Comparison of ENCODE assay signal across 20 cellular contexts in the genomic region with DNA sequence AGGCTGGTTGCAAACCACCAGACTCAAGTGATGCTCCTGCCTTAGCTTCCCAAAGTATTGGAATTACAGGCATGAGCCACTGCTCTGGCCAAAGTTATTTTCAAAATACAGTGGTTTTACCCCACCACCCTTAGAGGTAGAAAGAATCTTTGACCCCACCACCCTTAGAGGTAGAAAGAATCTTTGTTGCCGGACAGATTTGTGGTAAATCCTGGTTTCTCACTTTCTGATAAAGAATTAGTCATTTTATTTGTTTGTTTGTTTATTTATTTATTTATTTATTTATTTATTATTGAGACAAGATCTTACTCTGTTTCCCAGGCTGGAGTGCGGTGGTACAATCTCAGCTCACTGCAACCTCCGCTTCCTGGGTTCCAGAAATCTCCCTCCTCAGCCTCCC.
"Had no signal": no experiment of that assay in that cellular context is flagged by ENCODE, and none has a peak within 500 bp of the region (broad histone marks: within the 10 kb centered on the region; RNA-seq: fewer than 3 reads in every experiment).

No MANE protein-coding gene starts in this region.

- H3K27ac ChIP-seq: SJCRH30 had no signal

- H3K9me3 ChIP-seq: SJCRH30 had no signal

- H3K4me3 ChIP-seq: SJCRH30 had no signal

- ATAC-seq: Right ventricle myocardium inferior had no signal

- DNase-seq: Kasumi-1, KG1, MM.1S, NCI-H1092 treated with DMSO at 0.1 percent for 48 hours, NCI-H1436, NCI-H187, NCI-H2029, NCI-H2081 treated with DMSO at 0.1 percent for 48 hours, NCI-H2171, NCI-H226, NCI-H446, NCI-H510A, NCI-H524 treated with DMSO at 0.1 percent for 48 hours, NCI-H69, NCI-H774, RPMI8226, SHP77 treated with DMSO at 0.1 percent for 48 hours, SJCRH30, T-helper 1 cell had no signal

- H3K36me3 ChIP-seq: SJCRH30 had no signal

- H3K27me3 ChIP-seq: SJCRH30 had no signal
